ENCODE assay signal across 8 cellular contexts in genomic region chr15:76345880-76346665, GRCh38. TPM values are rescaled to one million over a fixed set of nuclear protein-coding genes. Genes with fewer than 3 reads are reported as not detected.
A peak's percentile ranks its signal among the peaks of the same experiment; 100 is the strongest.
DNase-seq lines count a peak whose midpoint lies in the region; ATAC-seq and TF ChIP-seq lines count a peak whose summit lies in the region.

No MANE protein-coding gene starts in this region.

- H3K36me3 ChIP-seq in gastrocnemius medialis: peaks cover 0 to 2% of the 10 kb centered on the region in 2 donors

- intact Hi-C loops in left cardiac atrium (cut with DNase I): no loop called here
- intact Hi-C loops in gastrocnemius medialis (cut with DNase I; ENCODE audit: low total_unique reads): no loop called here

- peaks cover 10% of the 10 kb centered on the region for H3K36me3 Mint-ChIP-seq in T-helper 17 cell (ENCODE audit: low read depth)

- no peak overlapping the region for H3K27ac ChIP-seq in gastrocnemius medialis

- H3K27me3 Mint-ChIP-seq in T-helper 17 cell: peaks cover 50% of the 10 kb centered on the region

- no peak for TF ChIP-seq POLR2A in gastrocnemius medialis (IDR thresholded peaks at IDR 0.05)

- DNase-seq in NCI-H2171 treated with DMSO at 0.1 percent for 48 hours (lab: John Stamatoyannopoulos, UW) (peak; percentile 37), NCI-H2171 (lab: John Stamatoyannopoulos, UW) (no peak), T-helper 17 cell (no peak), left cardiac atrium (no peak), gastrocnemius medialis (no peak)

- H3K4me1 ChIP-seq in gastrocnemius medialis: peaks cover 18 to 21% of the 10 kb centered on the region in 2 donors

- peak overlapping the region; percentile 0 to 57 (median 38) for H3K4me3 ChIP-seq in gastrocnemius medialis

- H3K27me3 ChIP-seq in gastrocnemius medialis: peaks cover 72 to 83% (median 82%) of the 10 kb centered on the region in 3 donors

- peak; percentile 57 for ATAC-seq in T-helper 17 cell
- peak; percentile 6 to 23 for ATAC-seq in left cardiac atrium
- ATAC-seq in gastrocnemius medialis: no peak
- ATAC-seq in HG02623 (IDR thresholded peaks at IDR 0.05; ENCODE audit: unreplicated experiment): no peak
- ATAC-seq in GM21447 (IDR thresholded peaks at IDR 0.05; ENCODE audit: unreplicated experiment): no peak
- no peak for ATAC-seq in GM21423 (IDR thresholded peaks at IDR 0.05; ENCODE audit: unreplicated experiment)

- peaks cover 17% of the 10 kb centered on the region for H3K4me1 Mint-ChIP-seq in T-helper 17 cell

- H3K4me3 Mint-ChIP-seq in T-helper 17 cell: peak overlapping the region; percentile 86

- TF ChIP-seq CTCF in gastrocnemius medialis (IDR thresholded peaks at IDR 0.05 in 4 of 5, conservative IDR thresholded peaks at IDR 0.05 in 1 of 5): no peak

- H3K9me3 ChIP-seq in T-helper 17 cell (ENCODE audit: control insufficient read depth, low read length, poor library complexity, severe bottlenecking) (no peaks in the 10 kb centered on the region), gastrocnemius medialis (no peaks in the 10 kb centered on the region)

- no peak overlapping the region for H3K27ac Mint-ChIP-seq in T-helper 17 cell

- in situ Hi-C loops in gastrocnemius medialis (cut with MboI; ENCODE audit: low sequenced_read_pairs in 4 of 4): loop anchor here in 1 of 4 donors (25.0 kb wide), 1 partner anchor 159 kb away; no protein-coding TSS in a partner anchor

RNA-seq across cellular contexts. Expression of gene ISL2, which starts 9.5 kb away (rescaled TPM):
- total RNA-seq in T-helper 17 cell: not detected
- not detected for total RNA-seq in left cardiac atrium
- total RNA-seq in gastrocnemius medialis: not detected

RNA-seq across cellular contexts. Expression of gene ETFA, which starts 34.8 kb away (rescaled TPM):
- total RNA-seq in T-helper 17 cell (10 to 100 TPM; 37.0 to 68.2 TPM), left cardiac atrium (100 to 1,000 TPM; 265 to 268 TPM), gastrocnemius medialis (100 to 1,000 TPM; 179 to 261 (median 227) TPM)

Comparison
In these comparisons a context has a peak if more than half of its experiments do, and no peak if none do; other contexts are left out.
1. ATAC-seq: peak in T-helper 17 cell (single experiment) and left cardiac atrium (2 of 2); none in gastrocnemius medialis (0 of 2), HG02623 (single experiment), GM21447 (single experiment) and GM21423 (single experiment).